In genomic region chr11:67507242-67507890, GRCh38 we compare ENCODE assay signal across 8 cellular contexts. TPM values are rescaled to one million over a fixed set of nuclear protein-coding genes. Genes with fewer than 3 reads are reported as not detected.
DNase-seq lines count a peak whose midpoint lies in the region; ATAC-seq and TF ChIP-seq lines count a peak whose summit lies in the region.

No MANE protein-coding gene starts in this region.

- peak; percentile 19 for ATAC-seq in body of pancreas

- peak; percentile 70 for DNase-seq in NCI-H1105 (lab: John Stamatoyannopoulos, UW)
- no peak for DNase-seq in NCI-H1105 treated with DMSO at 0.1 percent for 48 hours (lab: John Stamatoyannopoulos, UW)
- peak; percentile 80 for DNase-seq in NCI-H2196 (lab: John Stamatoyannopoulos, UW; ENCODE audit: unreplicated experiment)
- peak; percentile 84 to 89 (median 86) for DNase-seq in body of pancreas
- no peak for DNase-seq in Kasumi-1 (lab: John Stamatoyannopoulos, UW)
- DNase-seq in SIG-M5 (lab: John Stamatoyannopoulos, UW), result no peak

- peak overlapping the region; percentile 76 to 97 (median 76) for H3K9ac ChIP-seq in skeletal muscle tissue (ENCODE audit: low read depth in 1 of 3, low read length in 3 of 3)

- H3K9me3 ChIP-seq in body of pancreas, result no peaks in the 10 kb centered on the region
- H3K9me3 ChIP-seq in iPS-18c (ENCODE audit: control insufficient read depth, insufficient read depth, low read length), result no peaks in the 10 kb centered on the region
- H3K9me3 ChIP-seq in skeletal muscle tissue (ENCODE audit: control insufficient read depth in 3 of 3, low read length in 3 of 3), result no peaks in the 10 kb centered on the region

- H3K27me3 ChIP-seq in body of pancreas (no peaks in the 10 kb centered on the region), skeletal muscle tissue (ENCODE audit: control insufficient read depth in 3 of 3, insufficient read depth in 3 of 3, low read length in 3 of 3) (peaks cover 3 to 7% (median 7%) of the 10 kb centered on the region in 3 donors)

- WGBS in body of pancreas, 2 donors, result 10 to 34% methylated on average over 5 to 34 of the region's 34 CpGs

- H3K4me1 ChIP-seq in body of pancreas, result peaks cover 50% of the 10 kb centered on the region
- peaks cover 27 to 43% (median 39%) of the 10 kb centered on the region in 3 donors for H3K4me1 ChIP-seq in skeletal muscle tissue (ENCODE audit: control insufficient read depth in 3 of 3, insufficient read depth in 3 of 3, low read length in 3 of 3)

- H3K27ac ChIP-seq in body of pancreas, result peak overlapping the region; percentile 97 to 99 (median 98)
- H3K27ac ChIP-seq in skeletal muscle tissue (ENCODE audit: low read depth, low read length), result peak overlapping the region; percentile 96

- no peak for TF ChIP-seq POLR2A in body of pancreas (IDR thresholded peaks at IDR 0.05)

- TF ChIP-seq CTCF in body of pancreas (IDR thresholded peaks at IDR 0.05), result no peak

- H3K36me3 ChIP-seq in body of pancreas (replicated peaks in 1 of 2; ENCODE audit: insufficient read depth in 1 of 2, low read depth in 2 of 2) (no peaks in the 10 kb centered on the region), skeletal muscle tissue (ENCODE audit: control insufficient read depth in 3 of 3, insufficient read depth in 3 of 3, low read length in 3 of 3) (peaks cover 0 to 4% (median 0%) of the 10 kb centered on the region in 3 donors)

- intact Hi-C loops in body of pancreas (cut with DNase I), result no loop called here

- peak overlapping the region; percentile 25 to 61 for H3K4me3 ChIP-seq in body of pancreas
- peak overlapping the region; percentile 90 for H3K4me3 ChIP-seq in iPS-18c (ENCODE audit: insufficient read depth, low read depth, low read length)
- peak overlapping the region; percentile 80 to 88 (median 84) for H3K4me3 ChIP-seq in skeletal muscle tissue (ENCODE audit: low read length in 3 of 3)

RNA-seq across cellular contexts. Expression of gene CDK2AP2, which starts 0.6 kb away (rescaled TPM):
- total RNA-seq in body of pancreas (10 to 100 TPM; 56.7 to 59.4 TPM), skeletal muscle tissue (2.6 TPM)

RNA-seq across cellular contexts. Expression of gene PITPNM1, which starts 2.2 kb away (rescaled TPM):
- total RNA-seq in body of pancreas (10 to 100 TPM in 1 of 2 donors, 1 to 10 TPM in 1; 8.6 to 24.4 TPM), skeletal muscle tissue (5.7 TPM)

RNA-seq across cellular contexts. Expression of gene CABP2, which starts 15.9 kb away (rescaled TPM):
- not detected for total RNA-seq in body of pancreas
- not detected for total RNA-seq in skeletal muscle tissue

RNA-seq across cellular contexts. Expression of gene AIP, which starts 24.5 kb away (rescaled TPM):
- total RNA-seq in body of pancreas (10 to 100 TPM; 21.4 to 39.7 TPM), skeletal muscle tissue (84.5 TPM)

RNA-seq across cellular contexts. Expression of gene TMEM134, which starts 38.3 kb away (rescaled TPM):
- total RNA-seq in body of pancreas (100 to 1,000 TPM in 1 of 2 donors, 10 to 100 TPM in 1; 69.5 to 118 TPM), skeletal muscle tissue (17.2 TPM)

Comparison
In these comparisons a context has a peak if more than half of its experiments do, and no peak if none do; other contexts are left out.
1. DNase-seq: peak in NCI-H1105 (single experiment), NCI-H2196 (single experiment) and body of pancreas (4 of 4); none in NCI-H1105 treated with DMSO at 0.1 percent for 48 hours (single experiment), Kasumi-1 (0 of 2) and SIG-M5 (single experiment).
2. RNA of gene CDK2AP2, which starts 0.6 kb away (total RNA-seq): 56.7 to 59.4 TPM in body of pancreas; 2.6 TPM in skeletal muscle tissue (single experiment); every median in the first group is over 10 times any median in the second.
3. Peak in every context shown above with its lines, with median percentiles within 50 percentile points of each other: H3K4me3 ChIP-seq.